7 cellular contexts compared by ENCODE assay signal in genomic region chr1:62373221-62373620, GRCh38. TPM values are rescaled to one million over a fixed set of nuclear protein-coding genes. Genes with fewer than 3 reads are reported as not detected.
"Had no signal": no experiment of that assay in that cellular context is flagged by ENCODE, and none has a peak within 500 bp of the region (broad histone marks: within the 10 kb centered on the region; RNA-seq: fewer than 3 reads in every experiment).

No MANE protein-coding gene starts in this region.

- DNase-seq: GM23248, H9, HFFc6, KBM-7 had no signal

- H3K9me3 Mint-ChIP-seq: IgD-negative memory B cell had no signal

- H3K27ac ChIP-seq: GM23248, HL-60 had no signal

- H3K4me3 Mint-ChIP-seq: H9, HFFc6, IgD-negative memory B cell had no signal

- H3K4me1 Mint-ChIP-seq: IgD-negative memory B cell had no signal

- H3K4me3 ChIP-seq: GM23248 had no signal

- H3K9ac ChIP-seq: GM23248 had no signal

- H3K27ac Mint-ChIP-seq: H9, HFFc6, IgD-negative memory B cell had no signal

- H2AFZ ChIP-seq: GM23248 had no signal

- H3K36me3 Mint-ChIP-seq: IgD-negative memory B cell had no signal

RNA-seq across cellular contexts. Expression of gene KANK4, which starts 54.0 kb away (rescaled TPM):
- total RNA-seq: HFFc6, HT1080 had no signal
- polyA plus RNA-seq: IgD-negative memory B cell had no signal
